In the genomic region with DNA sequence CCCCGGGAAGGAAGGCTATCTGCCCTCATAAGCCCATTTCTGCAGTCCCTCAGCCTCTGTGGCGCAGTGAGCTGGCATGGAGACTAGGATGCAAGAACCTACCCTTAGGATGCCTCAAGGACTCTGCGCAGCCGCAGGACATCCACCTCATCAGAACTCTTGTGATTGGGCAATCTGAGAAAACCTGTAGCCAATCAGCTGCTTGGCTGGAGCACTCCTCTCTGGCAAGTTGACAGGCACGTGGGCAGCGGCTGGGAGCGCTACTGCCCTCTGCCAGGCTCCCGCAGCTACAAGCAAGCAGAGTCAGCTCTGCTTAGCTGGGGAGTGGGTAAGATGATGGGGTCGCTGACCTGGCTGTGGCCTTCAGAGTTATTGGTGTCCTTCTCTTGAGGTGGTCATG, we compare ENCODE assay signal across 8 cellular contexts. TPM values are rescaled to one million over a fixed set of nuclear protein-coding genes. Genes with fewer than 3 reads are reported as not detected.
DNase-seq lines count a peak whose midpoint lies in the region; ATAC-seq and TF ChIP-seq lines count a peak whose summit lies in the region.

No MANE protein-coding gene starts in this region.

- H3K27ac Mint-ChIP-seq in activated naive CD4-positive, alpha-beta T cell treated with anti-CD3 and anti-CD28 coated beads for 36 hours = no peak overlapping the region

- H3K4me3 Mint-ChIP-seq in activated naive CD4-positive, alpha-beta T cell treated with anti-CD3 and anti-CD28 coated beads for 36 hours = no peak overlapping the region

- H3K4me1 ChIP-seq in HAP-1 (peaks cover 6% of the 10 kb centered on the region), ovary (ENCODE audit: insufficient read depth) (peaks cover 7% of the 10 kb centered on the region)

- no peak for TF ChIP-seq EP300 in ovary (IDR thresholded peaks at IDR 0.05)

- no peak overlapping the region for H3K27ac ChIP-seq in ovary

- H3K27me3 Mint-ChIP-seq in activated naive CD4-positive, alpha-beta T cell treated with anti-CD3 and anti-CD28 coated beads for 36 hours (ENCODE audit: low read depth) = no peaks in the 10 kb centered on the region

- H3K9me3 Mint-ChIP-seq in activated naive CD4-positive, alpha-beta T cell treated with anti-CD3 and anti-CD28 coated beads for 36 hours = no peaks in the 10 kb centered on the region

- H3K4me1 Mint-ChIP-seq in activated naive CD4-positive, alpha-beta T cell treated with anti-CD3 and anti-CD28 coated beads for 36 hours (ENCODE audit: low read depth) = peaks cover 31% of the 10 kb centered on the region

- ATAC-seq in GM19455 (IDR thresholded peaks at IDR 0.05; ENCODE audit: unreplicated experiment) (no peak), GM18498 (IDR thresholded peaks at IDR 0.05; ENCODE audit: unreplicated experiment) (no peak)

- H3K4me3 ChIP-seq in HAP-1 = no peak overlapping the region
- no peak overlapping the region for H3K4me3 ChIP-seq in ovary

- H3K36me3 Mint-ChIP-seq in activated naive CD4-positive, alpha-beta T cell treated with anti-CD3 and anti-CD28 coated beads for 36 hours (ENCODE audit: low read depth) = peaks cover 4% of the 10 kb centered on the region

- H3K9me3 ChIP-seq in HAP-1 = peaks cover 2% of the 10 kb centered on the region; the same call in 1 of the 2 replicates
- H3K9me3 ChIP-seq in ovary = no peaks in the 10 kb centered on the region

- in situ Hi-C loops in ACHN (cut with HindIII; ENCODE audit: low pct_ligation_motif_present, low pct_unique_long_range_greater_than_20kb, low sequenced_read_pairs) = no loop called here
- in situ Hi-C loops in HAP-1 (cut with MboI; ENCODE audit: low sequenced_read_pairs) = no loop called here

- CTCF ChIA-PET in activated naive CD4-positive, alpha-beta T cell treated with anti-CD3 and anti-CD28 coated beads for 36 hours (lab: Charles Lee) = no interaction called here

- no peak for TF ChIP-seq CTCF in ovary (IDR thresholded peaks at IDR 0.05)

- TF ChIP-seq POLR2A in ovary (IDR thresholded peaks at IDR 0.05) = no peak

- intact Hi-C loops in activated naive CD4-positive, alpha-beta T cell treated with anti-CD3 and anti-CD28 coated beads for 36 hours (cut with micrococcal nuclease) = no loop called here
- intact Hi-C loops in ovary (cut with DNase I) = no loop called here

- no peaks in the 10 kb centered on the region for H3K36me3 ChIP-seq in HAP-1 (replicated peaks)
- no peaks in the 10 kb centered on the region for H3K36me3 ChIP-seq in ovary

- peak; percentile 95 for DNase-seq in ACHN
- DNase-seq in HAP-1 (ENCODE audit: low spot score in 2 of 2) = peak; percentile 62 to 84
- DNase-seq in NCI-H524 treated with DMSO at 0.1 percent for 48 hours (lab: John Stamatoyannopoulos, UW) = peak; percentile 93
- peak; percentile 64 for DNase-seq in activated naive CD4-positive, alpha-beta T cell treated with anti-CD3 and anti-CD28 coated beads for 36 hours
- peak; percentile 93 for DNase-seq in globus pallidus (ENCODE audit: low spot score)
- DNase-seq in ovary = peak; percentile 77 to 86 (median 79)

- H3K27me3 ChIP-seq in HAP-1 (ENCODE audit: low read depth) (no peaks in the 10 kb centered on the region; the same call in 1 of the 2 replicates), ovary (no peaks in the 10 kb centered on the region)

- WGBS in ovary, 3 donors = 15 to 23% (median 19%) methylated on average over 9 of the region's 9 CpGs

RNA-seq across cellular contexts. Expression of gene ECSIT, which starts 1.5 kb away (rescaled TPM):
- 10 to 100 TPM; 42.6 to 46.0 TPM for total RNA-seq in activated naive CD4-positive, alpha-beta T cell treated with anti-CD3 and anti-CD28 coated beads for 36 hours
- total RNA-seq in ovary = 10 to 100 TPM; 57.0 to 84.8 (median 58.2) TPM
- 10 to 100 TPM; 16.3 to 73.1 TPM for polyA plus RNA-seq in ovary

RNA-seq across cellular contexts. Expression of gene CNN1, which starts 8.2 kb away (rescaled TPM):
- total RNA-seq in activated naive CD4-positive, alpha-beta T cell treated with anti-CD3 and anti-CD28 coated beads for 36 hours = not detected
- total RNA-seq in ovary = 100 to 1,000 TPM in 1 of 7 donors, 10 to 100 TPM in 6; 13.9 to 485 (median 59.2) TPM
- 100 to 1,000 TPM in 1 of 2 donors, 10 to 100 TPM in 1; 76.5 to 725 TPM for polyA plus RNA-seq in ovary

RNA-seq across cellular contexts. Expression of gene ZNF653, which starts 24.8 kb away (rescaled TPM):
- 1 to 10 TPM; 6.8 to 7.3 TPM for total RNA-seq in activated naive CD4-positive, alpha-beta T cell treated with anti-CD3 and anti-CD28 coated beads for 36 hours
- total RNA-seq in ovary = 10 to 100 TPM in 6 of 7 donors, 1 to 10 TPM in 1; 7.7 to 16.8 (median 11.4) TPM
- 1 to 10 TPM; 2.9 to 9.5 TPM for polyA plus RNA-seq in ovary

RNA-seq across cellular contexts. Expression of gene ELOF1, which starts 28.6 kb away (rescaled TPM):
- total RNA-seq in activated naive CD4-positive, alpha-beta T cell treated with anti-CD3 and anti-CD28 coated beads for 36 hours = 10 to 100 TPM; 33.0 to 33.4 TPM
- 10 to 100 TPM; 30.4 to 57.4 (median 49.5) TPM for total RNA-seq in ovary
- polyA plus RNA-seq in ovary = 10 to 100 TPM; 39.4 to 49.1 TPM

RNA-seq across cellular contexts. Expression of gene ACP5, which starts 47.0 kb away (rescaled TPM):
- 1 to 10 TPM; 8.3 to 8.8 TPM for total RNA-seq in activated naive CD4-positive, alpha-beta T cell treated with anti-CD3 and anti-CD28 coated beads for 36 hours
- total RNA-seq in ovary = 10 to 100 TPM in 6 of 7 donors, 1 to 10 TPM in 1; 7.9 to 54.4 (median 17.1) TPM
- 10 to 100 TPM; 30.5 to 66.9 TPM for polyA plus RNA-seq in ovary

Comparison
In these comparisons a context has a peak if more than half of its experiments do, and no peak if none do; other contexts are left out.
1. RNA of gene CNN1, which starts 8.2 kb away (total RNA-seq): 13.9 to 485 TPM in ovary; not detected in activated naive CD4-positive, alpha-beta T cell treated with anti-CD3 and anti-CD28 coated beads for 36 hours; every median in the first group is over 10 times any median in the second.
2. Peak in every context shown above with its lines, with median percentiles within 50 percentile points of each other: DNase-seq.